ENCODE assay signal across 20 cellular contexts in genomic region chr7:3056713-3057388, GRCh38. TPM values are rescaled to one million over a fixed set of nuclear protein-coding genes. Genes with fewer than 3 reads are reported as not detected.
A peak's percentile ranks its signal among the peaks of the same experiment; 100 is the strongest.
DNase-seq lines count a peak whose midpoint lies in the region; ATAC-seq and TF ChIP-seq lines count a peak whose summit lies in the region.
"Had no signal": no experiment of that assay in that cellular context is flagged by ENCODE, and none has a peak within 500 bp of the region (broad histone marks: within the 10 kb centered on the region; RNA-seq: fewer than 3 reads in every experiment).

No MANE protein-coding gene starts in this region.

- H4K20me1 ChIP-seq in PC-3 (ENCODE audit: low read length), result no peaks in the 10 kb centered on the region
- H4K20me1 ChIP-seq: BLaER1 treated with 17β-estradiol and CSF1 and Interleukin-3, amounts not matched to agents 10 nM and 100 nM had no signal

- H3K36me3 ChIP-seq in PC-3 (ENCODE audit: low read depth, low read length), result no peaks in the 10 kb centered on the region
- H3K36me3 ChIP-seq: BLaER1 treated with 17β-estradiol and CSF1 and Interleukin-3, amounts not matched to agents 10 nM and 100 nM; brain microvascular endothelial cell; vagina had no signal

- peak overlapping the region; percentile 47 for H3K4me2 ChIP-seq in PC-3 (ENCODE audit: low read length)

- BruUV-seq in PC-3 (replicated peaks; lab: Mats Ljungman, UMichigan), result no TSS peak

- no peaks in the 10 kb centered on the region for H3K79me2 ChIP-seq in PC-3 (ENCODE audit: low read length)

- DNase-seq in COLO668 (lab: John Stamatoyannopoulos, UW; ENCODE audit: unreplicated experiment) (peak; percentile 61), NCI-H146 (lab: John Stamatoyannopoulos, UW) (peak; percentile 45), PC-3 (no peak), nephron progenitor cell (no peak), germinal center (ENCODE audit: low spot score) (no peak)
- DNase-seq in natural killer cell treated with Interleukin-12 subunit alpha and Interleukin-12 subunit beta and Interleukin-15 and Interleukin-18, amount 100 ng/mL, for 72 hours (ENCODE audit: low spot score), result no peak
- DNase-seq: activated naive CD8-positive, alpha-beta T cell treated with anti-CD3 and anti-CD28 coated beads, Interleukin-2, amount 50 U/mL, for 24 hours; brain microvascular endothelial cell; H7; naive thymus-derived CD8-positive, alpha-beta T cell; RPMI8226; small intestine; stimulated activated CD4-positive, alpha-beta T cell treated with anti-CD3 and anti-CD28 coated beads, Interleukin-4, amount 100 ng/mL, for 1 hour had no signal

- H3K9me2 ChIP-seq in PC-3 (replicated peaks; ENCODE audit: low read length), result no peaks in the 10 kb centered on the region

- H3K27me3 Mint-ChIP-seq in nephron progenitor cell (ENCODE audit: low read depth, poor library complexity), result peaks cover 15% of the 10 kb centered on the region
- no peaks in the 10 kb centered on the region for H3K27me3 Mint-ChIP-seq in natural killer cell treated with Interleukin-12 subunit alpha and Interleukin-12 subunit beta and Interleukin-15 and Interleukin-18, amount 100 ng/mL, for 72 hours
- H3K27me3 Mint-ChIP-seq: activated naive CD8-positive, alpha-beta T cell treated with anti-CD3 and anti-CD28 coated beads, Interleukin-2, amount 50 U/mL, for 24 hours; naive thymus-derived CD8-positive, alpha-beta T cell had no signal

- POLR2A ChIA-PET in PC-3 (lab: Charles Lee; ENCODE audit: unreplicated experiment), result no interaction called here

- peaks cover 30% of the 10 kb centered on the region for H3K9me3 Mint-ChIP-seq in nephron progenitor cell
- no peaks in the 10 kb centered on the region for H3K9me3 Mint-ChIP-seq in natural killer cell treated with Interleukin-12 subunit alpha and Interleukin-12 subunit beta and Interleukin-15 and Interleukin-18, amount 100 ng/mL, for 72 hours

- CTCF ChIA-PET in PC-3 (lab: Charles Lee), result no interaction called here

- TF ChIP-seq CTCF in PC-3 (conservative IDR thresholded peaks at IDR 0.05; ENCODE audit: low read depth, low read length), result no peak
- TF ChIP-seq CTCF in nephron progenitor cell (IDR thresholded peaks at IDR 0.05), result no peak

- H3K9me3 ChIP-seq in PC-3 (ENCODE audit: low read length), result no peaks in the 10 kb centered on the region
- H3K9me3 ChIP-seq: vagina had no signal

- H2AFZ ChIP-seq in PC-3 (ENCODE audit: low read length), result peak overlapping the region; percentile 50; the same call in 1 of the 2 replicates

- H3K9ac ChIP-seq in PC-3 (ENCODE audit: low read length), result no peak overlapping the region
- H3K9ac ChIP-seq: BLaER1 treated with 17β-estradiol and CSF1 and Interleukin-3, amounts not matched to agents 10 nM and 100 nM had no signal

- H3K4me1 ChIP-seq in PC-3 (ENCODE audit: insufficient read depth, low read length), result no peaks in the 10 kb centered on the region
- H3K4me1 ChIP-seq: vagina had no signal

- intact Hi-C loops in PC-3 (cut with micrococcal nuclease), result no loop called here

- peaks cover 47% of the 10 kb centered on the region for H3K27me3 ChIP-seq in PC-3 (ENCODE audit: low read length)
- H3K27me3 ChIP-seq: BLaER1 treated with 17β-estradiol and CSF1 and Interleukin-3, amounts not matched to agents 10 nM and 100 nM; brain microvascular endothelial cell; vagina had no signal

- H3K4me3 ChIP-seq in PC-3 (ENCODE audit: low read length), result peak overlapping the region; percentile 35; the same call in 1 of the 2 replicates
- H3K4me3 ChIP-seq: BLaER1 treated with 17β-estradiol and CSF1 and Interleukin-3, amounts not matched to agents 10 nM and 100 nM; coronary artery; GM12878; lung had no signal

- H3K27ac Mint-ChIP-seq in nephron progenitor cell, result peak overlapping the region; percentile 94
- H3K27ac Mint-ChIP-seq in natural killer cell treated with Interleukin-12 subunit alpha and Interleukin-12 subunit beta and Interleukin-15 and Interleukin-18, amount 100 ng/mL, for 72 hours, result no peak overlapping the region
- H3K27ac Mint-ChIP-seq: activated naive CD8-positive, alpha-beta T cell treated with anti-CD3 and anti-CD28 coated beads, Interleukin-2, amount 50 U/mL, for 24 hours had no signal

- peaks cover 48% of the 10 kb centered on the region for H3K4me1 Mint-ChIP-seq in nephron progenitor cell
- H3K4me1 Mint-ChIP-seq in natural killer cell treated with Interleukin-12 subunit alpha and Interleukin-12 subunit beta and Interleukin-15 and Interleukin-18, amount 100 ng/mL, for 72 hours (ENCODE audit: low read depth in 2 of 2), result no peaks in the 10 kb centered on the region

- ATAC-seq in PC-3, result no peak
- ATAC-seq in HG03354 (IDR thresholded peaks at IDR 0.05; ENCODE audit: poor library complexity, severe bottlenecking, unreplicated experiment), result no peak
- no peak for ATAC-seq in GM19035 (IDR thresholded peaks at IDR 0.05; ENCODE audit: unreplicated experiment)
- ATAC-seq in natural killer cell treated with Interleukin-12 subunit alpha and Interleukin-12 subunit beta and Interleukin-15 and Interleukin-18, amount 100 ng/mL, for 72 hours, result no peak
- ATAC-seq: activated naive CD8-positive, alpha-beta T cell treated with anti-CD3 and anti-CD28 coated beads, Interleukin-2, amount 50 U/mL, for 24 hours; GM12878; naive thymus-derived CD8-positive, alpha-beta T cell had no signal

- peak overlapping the region; percentile 1 for H3K4me3 Mint-ChIP-seq in nephron progenitor cell
- no peak overlapping the region for H3K4me3 Mint-ChIP-seq in natural killer cell treated with Interleukin-12 subunit alpha and Interleukin-12 subunit beta and Interleukin-15 and Interleukin-18, amount 100 ng/mL, for 72 hours
- H3K4me3 Mint-ChIP-seq: activated naive CD8-positive, alpha-beta T cell treated with anti-CD3 and anti-CD28 coated beads, Interleukin-2, amount 50 U/mL, for 24 hours; naive thymus-derived CD8-positive, alpha-beta T cell had no signal

- H3F3A ChIP-seq in PC-3 (ENCODE audit: low read length, unreplicated experiment), result no peaks in the 10 kb centered on the region

- H3K27ac ChIP-seq in PC-3 (ENCODE audit: low read length), result no peak overlapping the region
- H3K27ac ChIP-seq: BLaER1 treated with 17β-estradiol and CSF1 and Interleukin-3, amounts not matched to agents 10 nM and 100 nM; brain microvascular endothelial cell; coronary artery; vagina had no signal

- H3K36me3 Mint-ChIP-seq in nephron progenitor cell (ENCODE audit: low read depth), result no peaks in the 10 kb centered on the region
- H3K36me3 Mint-ChIP-seq in natural killer cell treated with Interleukin-12 subunit alpha and Interleukin-12 subunit beta and Interleukin-15 and Interleukin-18, amount 100 ng/mL, for 72 hours, result peaks cover 5% of the 10 kb centered on the region

RNA-seq across cellular contexts. Expression of gene CARD11, which starts 13.2 kb away (rescaled TPM):
- total RNA-seq in PC-3 (2014; rRNA removed), result not detected in 2 replicates
- total RNA-seq in natural killer cell treated with Interleukin-12 subunit alpha and Interleukin-12 subunit beta and Interleukin-15 and Interleukin-18, amount 100 ng/mL, for 72 hours, result 10 to 100 TPM; 79.3 to 80.8 TPM

Comparison
In these comparisons a context has a peak if more than half of its experiments do, and no peak if none do; other contexts are left out.
1. DNase-seq: peak in COLO668 (single experiment) and NCI-H146 (single experiment); none in PC-3 (single experiment), nephron progenitor cell (single experiment), germinal center (single experiment) and natural killer cell treated with Interleukin-12 subunit alpha and Interleukin-12 subunit beta and Interleukin-15 and Interleukin-18, amount 100 ng/mL, for 72 hours (single experiment).
2. RNA of gene CARD11, which starts 13.2 kb away (total RNA-seq): 79.3 to 80.8 TPM in natural killer cell treated with Interleukin-12 subunit alpha and Interleukin-12 subunit beta and Interleukin-15 and Interleukin-18, amount 100 ng/mL, for 72 hours; not detected in PC-3; every median in the first group is over 10 times any median in the second.